30 cellular contexts compared by ENCODE assay signal in genomic region chr1:106613106-106613505, GRCh38.
"Had no signal": no experiment of that assay in that cellular context is flagged by ENCODE, and none has a peak within 500 bp of the region (broad histone marks: within the 10 kb centered on the region; RNA-seq: fewer than 3 reads in every experiment).

No MANE protein-coding gene starts in this region.

- H3K27ac ChIP-seq: brain microvascular endothelial cell, esophagus muscularis mucosa, gastroesophageal sphincter, heart right ventricle, VCaP had no signal

- H3K36me3 Mint-ChIP-seq: activated naive CD8-positive, alpha-beta T cell; WTC11 had no signal

- H3K36me3 ChIP-seq: brain microvascular endothelial cell, esophagus muscularis mucosa, gastroesophageal sphincter, heart right ventricle had no signal

- H3K4me1 ChIP-seq: esophagus muscularis mucosa, gastroesophageal sphincter, heart right ventricle had no signal

- H3K27me3 Mint-ChIP-seq: activated CD4-positive, alpha-beta memory T cell treated with anti-CD3 and anti-CD28 coated beads, Interleukin-2, amount 10 ng/mL, durations not matched to agents 7 days and 5 days; activated CD4-positive, alpha-beta T cell treated with anti-CD3 and anti-CD28 coated beads, Interleukin-2, amount 10 ng/mL, durations not matched to agents 7 days and 5 days; activated naive CD8-positive, alpha-beta T cell; activated T-cell treated with anti-CD3 and anti-CD28 coated beads, Interleukin-2, amount 50 U/mL, for 24 hours; central memory CD8-positive, alpha-beta T cell; effector memory CD8-positive, alpha-beta T cell had no signal

- H3K4me3 Mint-ChIP-seq: activated CD4-positive, alpha-beta memory T cell treated with anti-CD3 and anti-CD28 coated beads, Interleukin-2, amount 10 ng/mL, durations not matched to agents 7 days and 5 days; activated CD4-positive, alpha-beta T cell treated with anti-CD3 and anti-CD28 coated beads, Interleukin-2, amount 10 ng/mL, durations not matched to agents 7 days and 5 days; activated naive CD8-positive, alpha-beta T cell; activated T-cell treated with anti-CD3 and anti-CD28 coated beads, Interleukin-2, amount 50 U/mL, for 24 hours; activated T-cell treated with anti-CD3 and anti-CD28 coated beads, Interleukin-2, amount 50 U/mL, for 72 hours; central memory CD8-positive, alpha-beta T cell; effector memory CD8-positive, alpha-beta T cell; T-helper 1 cell treated with Interleukin-12 subunit alpha and Interleukin-12 subunit beta and Interleukin-4 antibody, amounts not matched to agents 30 μg/mL and 1 μg/mL, for 36 hours; WTC11 had no signal

- H3K4me3 ChIP-seq: esophagus muscularis mucosa, gastroesophageal sphincter, heart right ventricle had no signal

- H3K27me3 ChIP-seq: brain microvascular endothelial cell, esophagus muscularis mucosa, gastroesophageal sphincter, heart right ventricle had no signal

- H3K27ac Mint-ChIP-seq: activated CD4-positive, alpha-beta memory T cell treated with anti-CD3 and anti-CD28 coated beads, Interleukin-2, amount 10 ng/mL, durations not matched to agents 7 days and 5 days; activated CD4-positive, alpha-beta T cell treated with anti-CD3 and anti-CD28 coated beads, Interleukin-2, amount 10 ng/mL, durations not matched to agents 7 days and 5 days; activated naive CD8-positive, alpha-beta T cell; activated T-cell treated with anti-CD3 and anti-CD28 coated beads, Interleukin-2, amount 50 U/mL, for 24 hours; activated T-cell treated with anti-CD3 and anti-CD28 coated beads, Interleukin-2, amount 50 U/mL, for 72 hours; effector memory CD8-positive, alpha-beta T cell; T-helper 1 cell treated with Interleukin-12 subunit alpha and Interleukin-12 subunit beta and Interleukin-4 antibody, amounts not matched to agents 30 μg/mL and 1 μg/mL, for 36 hours; WTC11 had no signal

- ATAC-seq: activated T-cell treated with anti-CD3 and anti-CD28 coated beads, Interleukin-2, amount 50 U/mL, for 72 hours; effector memory CD8-positive, alpha-beta T cell; gastroesophageal sphincter; heart right ventricle; WTC11 had no signal

- DNase-seq: activated CD4-positive, alpha-beta memory T cell treated with anti-CD3 and anti-CD28 coated beads, Interleukin-2, amount 10 ng/mL, durations not matched to agents 7 days and 5 days; activated CD4-positive, alpha-beta T cell treated with anti-CD3 and anti-CD28 coated beads for 1 hour; activated CD4-positive, alpha-beta T cell treated with anti-CD3 and anti-CD28 coated beads for 4 hours; activated CD4-positive, alpha-beta T cell treated with anti-CD3 and anti-CD28 coated beads, Interleukin-2, amount 10 ng/mL, durations not matched to agents 7 days and 5 days; activated CD4-positive, alpha-beta T cell treated with anti-CD3 and anti-CD28 coated beads, Interleukin-2, amount 50 U/mL, for 4 hours; activated CD8-positive, alpha-beta memory T cell treated with anti-CD3 and anti-CD28 coated beads, Interleukin-2, amount 50 U/mL, for 48 hours; activated gamma-delta T cell; activated naive CD4-positive, alpha-beta T cell; activated naive CD4-positive, alpha-beta T cell treated with anti-CD3 and anti-CD28 coated beads, Interleukin-2, amount 50 U/mL, for 16 hours; activated T-cell treated with anti-CD3 and anti-CD28 coated beads for 4 hours; activated T-cell treated with anti-CD3 and anti-CD28 coated beads, Interleukin-2, amount 50 U/mL, for 24 hours; activated T-cell treated with anti-CD3 and anti-CD28 coated beads, Interleukin-2, amount 50 U/mL, for 72 hours; amniotic stem cell; anterior cingulate cortex; brain microvascular endothelial cell; cortex of kidney; dermis blood vessel endothelial cell; effector CD4-positive, alpha-beta T cell; effector memory CD8-positive, alpha-beta T cell; erythroblast; foreskin melanocyte; heart right ventricle; T-helper 9 cell had no signal

- H3K9me3 ChIP-seq: esophagus muscularis mucosa, gastroesophageal sphincter had no signal

- H3K4me1 Mint-ChIP-seq: activated CD4-positive, alpha-beta memory T cell treated with anti-CD3 and anti-CD28 coated beads, Interleukin-2, amount 10 ng/mL, durations not matched to agents 7 days and 5 days; activated CD4-positive, alpha-beta T cell treated with anti-CD3 and anti-CD28 coated beads, Interleukin-2, amount 10 ng/mL, durations not matched to agents 7 days and 5 days; central memory CD8-positive, alpha-beta T cell; WTC11 had no signal
